In the genomic region with DNA sequence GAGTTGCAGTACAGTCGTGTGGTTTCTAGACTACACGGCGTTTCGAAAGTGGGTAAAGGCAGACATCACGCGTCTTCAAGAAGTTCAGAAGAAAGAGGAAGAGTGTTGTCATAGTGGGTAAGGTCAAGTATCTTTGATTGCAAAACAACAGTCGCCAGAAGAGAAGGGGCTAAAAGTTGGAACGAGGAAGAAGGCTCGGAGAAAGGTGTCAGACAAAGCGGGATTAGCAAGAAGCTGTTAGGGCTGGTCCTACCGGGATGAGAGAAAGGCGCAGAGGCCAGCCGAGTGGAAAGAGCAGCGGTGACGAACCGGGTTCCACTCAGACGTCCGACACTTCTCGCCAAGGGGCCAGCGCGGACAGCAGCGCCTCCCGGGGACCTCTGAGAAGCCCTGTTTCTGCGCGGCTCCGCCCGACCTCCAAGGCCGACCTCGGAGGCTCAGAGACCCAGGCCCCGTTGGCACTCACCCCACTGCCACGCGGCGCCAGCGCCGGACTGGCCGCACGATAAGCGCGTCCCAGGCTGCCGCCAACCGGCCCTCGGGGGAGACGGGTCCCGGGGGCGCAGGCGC, we compare ENCODE assay signal across 8 cellular contexts. TPM values are rescaled to one million over a fixed set of nuclear protein-coding genes. Genes with fewer than 3 reads are reported as not detected.
DNase-seq lines count a peak whose midpoint lies in the region; ATAC-seq, FAIRE-seq and TF ChIP-seq lines count a peak whose summit lies in the region.

No MANE protein-coding gene starts in this region.

- H3K27ac ChIP-seq in H1 (ENCODE audit: low read depth, low read length) (peak overlapping the region; percentile 87; the same call in 1 of the 2 replicates), temporal lobe (ENCODE audit: low read depth, low read length) (peak overlapping the region; percentile 44)

- peaks cover 0 to 46% of the 10 kb centered on the region in 2 experiments; a peak in 3 of 4 replicates for H3K79me2 ChIP-seq in H1 (ENCODE audit: control insufficient read depth in 1 of 2, insufficient read depth in 2 of 2, low read length in 2 of 2)

- H3K23me2 ChIP-seq in H1 (ENCODE audit: low read depth, low read length): peaks cover 6% of the 10 kb centered on the region

- peaks cover 21% of the 10 kb centered on the region for H3K4me1 Mint-ChIP-seq in Calu3 (ENCODE audit: low read depth, unreplicated experiment)

- FAIRE-seq in H1 (lab: Jason Lieb, UNC) (no peak), GM12892 (lab: Jason Lieb, UNC) (no peak)

- H3K23ac ChIP-seq in H1 (ENCODE audit: insufficient read length): no peak overlapping the region

- H2AFZ ChIP-seq in H1 (ENCODE audit: low read length): peak overlapping the region; percentile 64

- peaks cover 0 to 1% of the 10 kb centered on the region in 2 experiments for H4K20me1 ChIP-seq in H1 (replicated peaks in 1 of 2; ENCODE audit: control insufficient read depth in 1 of 2, insufficient read depth in 2 of 2, low read length in 2 of 2)

- H3K9me3 ChIP-seq in H1 (ENCODE audit: insufficient read depth in 2 of 2, low read depth in 1 of 2, low read length in 1 of 2) (no peaks in the 10 kb centered on the region), mononuclear cell (ENCODE audit: low read depth, low read length) (no peaks in the 10 kb centered on the region)

- peak overlapping the region; percentile 54 for H2BK5ac ChIP-seq in H1 (ENCODE audit: low read depth, low read length)

- no TSS peak for BruUV-seq in Calu3 (replicated peaks; lab: Mats Ljungman, UMichigan)

- H3K56ac ChIP-seq in H1 (replicated peaks; ENCODE audit: insufficient read length, low read depth, low read length): no peak overlapping the region

- no peak overlapping the region for H3K4ac ChIP-seq in H1 (replicated peaks; ENCODE audit: insufficient read length, low read depth, low read length)

- peak; percentile 23 for ATAC-seq in GM19467 (IDR thresholded peaks at IDR 0.05; ENCODE audit: unreplicated experiment)
- peak; percentile 5 for ATAC-seq in HG03469 (IDR thresholded peaks at IDR 0.05; ENCODE audit: unreplicated experiment)

- H3K27me3 Mint-ChIP-seq in Calu3 (ENCODE audit: unreplicated experiment): peaks cover 1% of the 10 kb centered on the region

- H4K91ac ChIP-seq in H1 (replicated peaks; ENCODE audit: insufficient read length, low read length): peak overlapping the region; percentile 12

- H3K18ac ChIP-seq in H1 (ENCODE audit: extremely low read depth, low read length): 0 out of 2 replicates have a peak overlapping the region, but pooled peaks have one; percentile 13

- TF ChIP-seq CTCF in Calu3 (IDR thresholded peaks at IDR 0.05; ENCODE audit: unreplicated experiment): no peak
- TF ChIP-seq CTCF in H1 (IDR thresholded peaks at IDR 0.05; ENCODE audit: control extremely low read depth in 1 of 3, insufficient read depth in 1 of 3, low read depth in 1 of 3, low read length in 3 of 3): no peak

- POLR2A ChIA-PET in H1 (lab: Charles Lee; ENCODE audit: partially characterized antibody): interaction anchor here (1.3 kb wide), 1 partner anchor 11 kb away, joined by 3 read pairs; no protein-coding TSS in a partner anchor

- 0 out of 2 replicates have a peak overlapping the region, but pooled peaks have one; percentile 61 for H2BK15ac ChIP-seq in H1 (ENCODE audit: low read length)

- no peak overlapping the region for H2BK120ac ChIP-seq in H1 (replicated peaks; ENCODE audit: low read depth, low read length)

- 4% methylated on average over 41 of the region's 46 CpGs; no CpG with 5 or more reads in 1 of the 2 experiments for WGBS in H1 (ENCODE audit: extremely low coverage in 1 of 2, insufficient coverage in 1 of 2, insufficient read length in 1 of 2, insufficient replicate concordance in 2 of 2, low coverage in 1 of 2, low lambda C conversion rate in 2 of 2, missing lambda C conversion rate in 1 of 2), 2 experiments

- no peak overlapping the region for H3K14ac ChIP-seq in H1 (ENCODE audit: insufficient read length)

- H3K4me3 ChIP-seq in H1 (ENCODE audit: extremely low read depth in 1 of 4, insufficient read depth in 2 of 4, low read depth in 3 of 4, low read length in 4 of 4) (peak overlapping the region; percentile 79 to 98 (median 89)), mononuclear cell (ENCODE audit: low read length) (peak overlapping the region; percentile 99)

- no peak for TF ChIP-seq EP300 in H1 (IDR thresholded peaks at IDR 0.05; ENCODE audit: borderline replicate concordance in 1 of 2, low read depth in 2 of 2, low read length in 2 of 2)

- H2AK5ac ChIP-seq in H1 (ENCODE audit: low read depth, low read length): 0 out of 2 replicates have a peak overlapping the region, but pooled peaks have one; percentile 10

- CTCF ChIA-PET in Calu3 (lab: Charles Lee): interaction anchor here (0.6 to 0.7 kb wide), 3 partner anchors 17 to 302 kb away, joined by 3 to 4 read pairs (median 3); no protein-coding TSS in a partner anchor
- CTCF ChIA-PET in H1 (lab: Charles Lee; ENCODE audit: partially characterized antibody): interaction anchor here (1.0 to 2.2 kb wide), 4 partner anchors 12 to 331 kb away, joined by 3 to 7 read pairs (median 4); no protein-coding TSS in a partner anchor

- peak overlapping the region; percentile 88 to 96 for H3K4me2 ChIP-seq in H1 (ENCODE audit: insufficient read depth in 1 of 2, low read depth in 2 of 2, low read length in 2 of 2)

- no peak overlapping the region for H2BK20ac ChIP-seq in H1 (ENCODE audit: low read length)

- H3K27me3 ChIP-seq in H1 (replicated peaks in 1 of 4; ENCODE audit: control insufficient read depth in 3 of 4, extremely low read depth in 1 of 4, insufficient read depth in 3 of 4, low read length in 3 of 4) (no peaks in the 10 kb centered on the region), mononuclear cell (ENCODE audit: insufficient read depth, low read length) (no peaks in the 10 kb centered on the region)

- H3K9me3 Mint-ChIP-seq in Calu3 (ENCODE audit: low read depth, unreplicated experiment): no peaks in the 10 kb centered on the region

- no peak overlapping the region for H2BK12ac ChIP-seq in H1 (ENCODE audit: low read depth, low read length)

- H3K36me3 ChIP-seq in H1 (ENCODE audit: control insufficient read depth in 2 of 4, insufficient read depth in 4 of 4, low read length in 3 of 4): no peaks in the 10 kb centered on the region

- intact Hi-C loops in Calu3 (cut with micrococcal nuclease; ENCODE audit: unreplicated experiment): loop anchor here (5.0 kb wide), 1 partner anchor 299 kb away; no protein-coding TSS in a partner anchor

- DNase-seq in Calu3 (no peak), SW480 (ENCODE audit: low spot score) (peak; percentile 17), H1 (ENCODE audit: low read depth in 1 of 2, low spot score in 2 of 2) (no peak), GM12892 (ENCODE audit: insufficient read length) (no peak)

- H3K79me1 ChIP-seq in H1 (ENCODE audit: low read depth, low read length): no peaks in the 10 kb centered on the region; the same call in 1 of the 2 replicates

- H4K8ac ChIP-seq in H1 (ENCODE audit: extremely low read depth, insufficient read depth, low read length): peak overlapping the region; percentile 92; the same call in 1 of the 2 replicates

- no peak for TF ChIP-seq POLR2A in H1 (IDR thresholded peaks at IDR 0.05; ENCODE audit: control extremely low read depth in 1 of 2, low read depth in 2 of 2, low read length in 2 of 2)
- no peak for TF ChIP-seq POLR2A in GM12892 (IDR thresholded peaks at IDR 0.05; ENCODE audit: low read depth, low read length)

- H3K4me1 ChIP-seq in H1 (replicated peaks in 1 of 4; ENCODE audit: control insufficient read depth in 3 of 4, insufficient read depth in 4 of 4, low read length in 3 of 4) (peaks cover 0 to 8% (median 2%) of the 10 kb centered on the region in 4 experiments; a peak in 3 of 7 replicates), mononuclear cell (ENCODE audit: insufficient read depth, low read length) (peaks cover 58% of the 10 kb centered on the region)

- peak overlapping the region; percentile 39 for H4K5ac ChIP-seq in H1 (ENCODE audit: insufficient read length, low read depth, low read length)

- peak overlapping the region; percentile 87 for H3K4me3 Mint-ChIP-seq in Calu3 (ENCODE audit: low read depth, unreplicated experiment)

- peaks cover 24% of the 10 kb centered on the region for H3K36me3 Mint-ChIP-seq in Calu3 (ENCODE audit: insufficient read depth, unreplicated experiment)

- H3K27ac Mint-ChIP-seq in Calu3 (ENCODE audit: unreplicated experiment): peak overlapping the region; percentile 92

- TF ChIP-seq RAD21 in H1 (IDR thresholded peaks at IDR 0.05 in 1 of 2, conservative IDR thresholded peaks at IDR 0.05 in 1 of 2; ENCODE audit: low read depth in 2 of 2, low read length in 2 of 2): no peak

- peak overlapping the region; percentile 92 to 98 (median 94) for H3K9ac ChIP-seq in H1 (replicated peaks in 1 of 4; ENCODE audit: extremely low read depth in 1 of 4, low read depth in 3 of 4, low read length in 3 of 4)

TF ChIP-seq in H1, 55 proteins besides CTCF, POLR2A, EP300 and RAD21 (continues in another document):
- TF ChIP-seq ASH2L (IDR thresholded peaks at IDR 0.05; ENCODE audit: low read length) (no peak), KDM1A (IDR thresholded peaks at IDR 0.05; ENCODE audit: borderline replicate concordance, low read length) (no peak), CREB1 (IDR thresholded peaks at IDR 0.05) (no peak), SP2 (IDR thresholded peaks at IDR 0.05; ENCODE audit: low read length) (no peak), BCL11A (IDR thresholded peaks at IDR 0.05; ENCODE audit: low read depth in 2 of 2, low read length in 2 of 2) (no peak), BRCA1 (IDR thresholded peaks at IDR 0.05; ENCODE audit: low read depth, low read length) (no peak), CBX8 (IDR thresholded peaks at IDR 0.05; ENCODE audit: borderline replicate concordance, low read depth, low read length) (no peak)
- TF ChIP-seq, protein P1, sequence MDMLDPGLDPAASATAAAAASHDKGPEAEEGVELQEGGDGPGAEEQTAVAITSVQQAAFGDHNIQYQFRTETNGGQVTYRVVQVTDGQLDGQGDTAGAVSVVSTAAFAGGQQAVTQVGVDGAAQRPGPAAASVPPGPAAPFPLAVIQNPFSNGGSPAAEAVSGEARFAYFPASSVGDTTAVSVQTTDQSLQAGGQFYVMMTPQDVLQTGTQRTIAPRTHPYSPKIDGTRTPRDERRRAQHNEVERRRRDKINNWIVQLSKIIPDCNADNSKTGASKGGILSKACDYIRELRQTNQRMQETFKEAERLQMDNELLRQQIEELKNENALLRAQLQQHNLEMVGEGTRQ (IDR thresholded peaks at IDR 0.05; ENCODE audit: low read length): no peak

RNA-seq across cellular contexts. Expression of gene ADPGK, which starts 0.5 kb away (rescaled TPM):
- 82.7 and 84.4 TPM in 2 replicates for total RNA-seq in Calu3 (2022)
- total RNA-seq in H1 (2021; fragmentation: NEBNext Ultra II Directional; extraction: Animal tissue kit (Norgen Biotek cat#: 25700)): 35.7 and 38.2 TPM in 2 replicates
- polyA plus RNA-seq in H1 (2011; rRNA removed): 32.2 and 36.6 TPM in 2 replicates
- polyA plus RNA-seq in H1 (2011; cell fraction: cytosol; rRNA removed): 43.9 TPM
- 46.9 TPM for polyA plus RNA-seq in H1 (2011; cell fraction: nucleus; rRNA removed)
- polyA plus RNA-seq in H1 (2012, experiment 1 of 2): 27.2 to 37.0 TPM (median 29.7 TPM) in 4 replicates
- 28.0 TPM for polyA plus RNA-seq in H1 (2012, experiment 2 of 2)
- polyA plus RNA-seq in H1 (2013, experiment 1 of 2): 47.2 TPM
- polyA plus RNA-seq in H1 (2013, experiment 2 of 2): 48.5 TPM
- polyA minus RNA-seq in H1 (2011; rRNA and poly(A)+ RNA removed): 33.9 and 45.6 TPM in 2 replicates
- polyA minus RNA-seq in H1 (2011; cell fraction: cytosol; rRNA and poly(A)+ RNA removed): 20.1 TPM
- polyA minus RNA-seq in H1 (2011; cell fraction: nucleus; rRNA and poly(A)+ RNA removed): 40.0 TPM
- 110 TPM for total RNA-seq in mononuclear cell
- total RNA-seq in temporal lobe: 23.8 TPM
- 56.0 TPM for polyA plus RNA-seq in GM12892 (2012; ENCODE audit: missing spikeins)
